ENCODE assay signal across 8 cellular contexts in genomic region chr9:126514037-126514821, GRCh38.
DNase-seq lines count a peak whose midpoint lies in the region; ATAC-seq and TF ChIP-seq lines count a peak whose summit lies in the region.

No MANE protein-coding gene starts in this region.

- in situ Hi-C loops in mammary epithelial cell (cut with MboI; ENCODE audit: low sequenced_read_pairs in 2 of 2) = no loop called here

- H3K27me3 Mint-ChIP-seq in immature natural killer cell (ENCODE audit: low read depth in 3 of 3) = peaks cover 11 to 36% (median 25%) of the 10 kb centered on the region in 3 donors

- peak overlapping the region; percentile 80 for H2AFZ ChIP-seq in mammary epithelial cell (ENCODE audit: low read depth, low read length)

- peak; percentile 43 for DNase-seq in HK-2 (ENCODE audit: unreplicated experiment)
- DNase-seq in T-helper 22 cell (ENCODE audit: low read depth) = peak; percentile 18
- peak; percentile 30 for DNase-seq in mammary epithelial cell
- peak; percentile 59 to 68 (median 59) for DNase-seq in immature natural killer cell
- peak; percentile 17 for DNase-seq in stimulated activated CD4-positive, alpha-beta T cell treated with anti-CD3 and anti-CD28 coated beads, Interleukin-2, amount 100 ng/mL, for 4 hours (ENCODE audit: low read depth)

- CTCF ChIA-PET in mammary epithelial cell (lab: Charles Lee; ENCODE audit: low non-redundant PET) = no interaction called here

- H3K9me3 ChIP-seq in BLaER1 = no peaks in the 10 kb centered on the region
- no peaks in the 10 kb centered on the region for H3K9me3 ChIP-seq in mammary epithelial cell (replicated peaks; ENCODE audit: insufficient read depth, low read length)

- H3K27ac Mint-ChIP-seq in immature natural killer cell = no peak overlapping the region

- H4K20me1 ChIP-seq in BLaER1 = peaks cover 27% of the 10 kb centered on the region
- no peaks in the 10 kb centered on the region for H4K20me1 ChIP-seq in mammary epithelial cell (ENCODE audit: insufficient read depth, low read length)

- H3K79me2 ChIP-seq in mammary epithelial cell (ENCODE audit: insufficient read depth, low read length) = no peaks in the 10 kb centered on the region

- intact Hi-C loops in mammary epithelial cell (cut with micrococcal nuclease) = no loop called here

- H3K36me3 ChIP-seq in BLaER1 (no peaks in the 10 kb centered on the region), mammary epithelial cell (ENCODE audit: insufficient read depth, low read length) (no peaks in the 10 kb centered on the region)

- peaks cover 36 to 40% of the 10 kb centered on the region in 2 donors for H3K4me1 Mint-ChIP-seq in immature natural killer cell

- H3K27me3 ChIP-seq in BLaER1 = peaks cover 65% of the 10 kb centered on the region
- no peaks in the 10 kb centered on the region for H3K27me3 ChIP-seq in mammary epithelial cell (ENCODE audit: insufficient read depth, low read length)

- H3K4me1 ChIP-seq in BLaER1 (peaks cover 12% of the 10 kb centered on the region; the same call in 1 of the 2 replicates), mammary epithelial cell (ENCODE audit: insufficient read depth, low read length) (peaks cover 34% of the 10 kb centered on the region)

- H3K4me2 ChIP-seq in BLaER1 (peak overlapping the region; percentile 71), mammary epithelial cell (ENCODE audit: insufficient read depth, low read depth, low read length) (peak overlapping the region; percentile 59)

- H3K4me3 ChIP-seq in BLaER1 (peak overlapping the region; percentile 32), mammary epithelial cell (replicated peaks in 1 of 3; ENCODE audit: insufficient read depth in 1 of 3, low read depth in 2 of 3, low read length in 3 of 3) (no peak overlapping the region)

- no peak for ATAC-seq in HG03457 (IDR thresholded peaks at IDR 0.05; ENCODE audit: unreplicated experiment)
- no peak for ATAC-seq in GM18519 (IDR thresholded peaks at IDR 0.05; ENCODE audit: low FRiP score, unreplicated experiment)

- H3K9ac ChIP-seq in BLaER1 (no peak overlapping the region), mammary epithelial cell (ENCODE audit: insufficient read depth, low read length) (no peak overlapping the region)

- no peaks in the 10 kb centered on the region for H3K36me3 Mint-ChIP-seq in immature natural killer cell

- H3K27ac ChIP-seq in BLaER1 (no peak overlapping the region), mammary epithelial cell (ENCODE audit: insufficient read depth, low read depth, low read length) (peak overlapping the region; percentile 2)

- dilution Hi-C loops in mammary epithelial cell (cut with HindIII; ENCODE audit: low sequenced_read_pairs) = no loop called here

- H3K4me3 Mint-ChIP-seq in immature natural killer cell = no peak overlapping the region

- no TSS peak for BruUV-seq in mammary epithelial cell (replicated peaks; lab: Mats Ljungman, UMichigan)

- peaks cover 0 to 1% (median 0%) of the 10 kb centered on the region in 6 donors for H3K9me3 Mint-ChIP-seq in immature natural killer cell

- 73% methylated on average over 3 of the region's 63 CpGs for WGBS in mammary epithelial cell (ENCODE audit: low coverage, missing lambda C conversion rate)

- TF ChIP-seq CTCF in mammary epithelial cell (conservative IDR thresholded peaks at IDR 0.05 in 1 of 2, IDR thresholded peaks at IDR 0.05 in 1 of 2; ENCODE audit: extremely low read depth in 1 of 2, insufficient read depth in 1 of 2, low read depth in 1 of 2, low read length in 2 of 2) = peak; percentile 5 to 42
